9 cellular contexts compared by ENCODE assay signal in genomic region chr4:70842761-70843435, GRCh38.
A peak's percentile ranks its signal among the peaks of the same experiment; 100 is the strongest.
DNase-seq lines count a peak whose midpoint lies in the region; ATAC-seq and TF ChIP-seq lines count a peak whose summit lies in the region.
"Had no signal": no experiment of that assay in that cellular context is flagged by ENCODE, and none has a peak within 500 bp of the region (broad histone marks: within the 10 kb centered on the region; RNA-seq: fewer than 3 reads in every experiment).

No MANE protein-coding gene starts in this region.

- no peak for DNase-seq in AG08396 (ENCODE audit: low spot score)
- DNase-seq in anterior cingulate cortex (lab: John Stamatoyannopoulos, UW) = no peak
- no peak for DNase-seq in activated CD8-positive, alpha-beta memory T cell treated with anti-CD3 and anti-CD28 coated beads, Interleukin-2, amount 50 U/mL, for 4 hours
- DNase-seq: KG1, nucleus accumbens had no signal

- ATAC-seq in GM18517 (IDR thresholded peaks at IDR 0.05; ENCODE audit: unreplicated experiment) (peak; percentile 53), GM21526 (IDR thresholded peaks at IDR 0.05; ENCODE audit: low FRiP score, unreplicated experiment) (peak; percentile 25), HG03558 (IDR thresholded peaks at IDR 0.05; ENCODE audit: extremely low read depth, unreplicated experiment) (peak; percentile 34)

- H3K4me3 Mint-ChIP-seq in nephron = peak overlapping the region in 1 of 3 experiments; percentile 35

- H3K36me3 Mint-ChIP-seq in nephron (ENCODE audit: low read depth) = no peaks in the 10 kb centered on the region

- TF ChIP-seq CTCF in nephron (IDR thresholded peaks at IDR 0.05; ENCODE audit: unreplicated experiment in 3 of 3) = no peak

- peak overlapping the region in 2 of 3 experiments; percentile 18 to 64 for H3K27ac Mint-ChIP-seq in nephron

- H3K4me1 Mint-ChIP-seq in nephron = no peaks in the 10 kb centered on the region

- H3K9me3 Mint-ChIP-seq in nephron = no peaks in the 10 kb centered on the region

- H3K27me3 Mint-ChIP-seq in nephron (ENCODE audit: low read depth) = peaks cover 3% of the 10 kb centered on the region
